In the genomic region with DNA sequence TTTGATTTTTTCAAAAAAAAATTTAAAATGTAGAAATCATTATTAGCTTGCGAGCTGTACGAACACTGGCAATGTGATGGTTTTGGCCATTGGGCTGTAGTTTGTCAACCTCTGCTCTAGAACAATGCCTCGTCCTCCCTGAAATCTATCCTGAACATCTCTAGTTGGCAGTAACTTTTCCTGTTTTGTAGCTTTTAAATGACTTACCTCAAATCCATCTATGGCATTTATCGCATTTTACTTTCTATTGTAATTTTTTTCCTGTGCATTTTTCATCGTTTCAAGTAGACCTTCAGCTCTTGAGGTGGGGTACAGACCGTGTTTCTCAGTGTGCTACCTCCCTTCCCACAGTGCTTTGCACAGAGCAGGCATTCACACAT, we compare ENCODE assay signal across 18 cellular contexts. TPM values are rescaled to one million over a fixed set of nuclear protein-coding genes. Genes with fewer than 3 reads are reported as not detected.
DNase-seq lines count a peak whose midpoint lies in the region; ATAC-seq and TF ChIP-seq lines count a peak whose summit lies in the region.
"Had no signal": no experiment of that assay in that cellular context is flagged by ENCODE, and none has a peak within 500 bp of the region (broad histone marks: within the 10 kb centered on the region; RNA-seq: fewer than 3 reads in every experiment).

No MANE protein-coding gene starts in this region.

- TF ChIP-seq POLR2A in breast epithelium (IDR thresholded peaks at IDR 0.05): no peak

- H3K9me3 Mint-ChIP-seq in MCF 10A (ENCODE audit: unreplicated experiment): no peaks in the 10 kb centered on the region
- no peaks in the 10 kb centered on the region for H3K9me3 Mint-ChIP-seq in T-cell
- H3K9me3 Mint-ChIP-seq in glutamatergic neuron (ENCODE audit: unreplicated experiment): peaks cover 36% of the 10 kb centered on the region
- no peaks in the 10 kb centered on the region for H3K9me3 Mint-ChIP-seq in stimulated activated naive CD8-positive, alpha-beta T cell treated with anti-CD3 and anti-CD28 coated beads, Interleukin-15, amount 100 ng/mL, for 72 hours
- H3K9me3 Mint-ChIP-seq in effector memory CD8-positive, alpha-beta T cell: no peaks in the 10 kb centered on the region

- TF ChIP-seq CTCF in MCF 10A (IDR thresholded peaks at IDR 0.05; ENCODE audit: unreplicated experiment) (no peak), breast epithelium (IDR thresholded peaks at IDR 0.05) (no peak), glutamatergic neuron (IDR thresholded peaks at IDR 0.05; ENCODE audit: partially characterized antibody, unreplicated experiment) (no peak)

- no peaks in the 10 kb centered on the region for H3K36me3 ChIP-seq in breast epithelium

- no peak for DNase-seq in MCF 10A (ENCODE audit: unreplicated experiment)
- DNase-seq in breast epithelium (ENCODE audit: low spot score in 2 of 2): no peak
- no peak for DNase-seq in T-cell
- DNase-seq in glutamatergic neuron: no peak
- no peak for DNase-seq in stimulated activated naive CD8-positive, alpha-beta T cell treated with anti-CD3 and anti-CD28 coated beads, Interleukin-15, amount 100 ng/mL, for 72 hours
- DNase-seq in effector memory CD8-positive, alpha-beta T cell: no peak
- no peak for DNase-seq in activated effector memory CD4-positive, alpha-beta T cell treated with Interleukin-2 at 50 U/mL for 16 hours
- DNase-seq in NCI-H128 (lab: John Stamatoyannopoulos, UW; ENCODE audit: unreplicated experiment): no peak
- DNase-seq: caudate nucleus; HCEC 1CT; KBM-7; mammary epithelial cell; NCI-H146; NCI-H510A treated with DMSO at 0.1 percent for 48 hours; stimulated activated CD4-positive, alpha-beta T cell treated with anti-CD3 and anti-CD28 coated beads, Interleukin-12 subunit alpha, Interleukin-12 subunit beta, amount 100 ng/mL, for 4 hours; SW 1271 had no signal

- H3K4me1 Mint-ChIP-seq in MCF 10A (ENCODE audit: insufficient read depth, unreplicated experiment) (peaks cover 20% of the 10 kb centered on the region), T-cell (peaks cover 33 to 39% (median 38%) of the 10 kb centered on the region in 3 donors), glutamatergic neuron (ENCODE audit: low read depth, unreplicated experiment) (peaks cover 48% of the 10 kb centered on the region)
- H3K4me1 Mint-ChIP-seq in stimulated activated naive CD8-positive, alpha-beta T cell treated with anti-CD3 and anti-CD28 coated beads, Interleukin-15, amount 100 ng/mL, for 72 hours: peaks cover 45% of the 10 kb centered on the region
- peaks cover 28 to 32% of the 10 kb centered on the region in 2 donors for H3K4me1 Mint-ChIP-seq in effector memory CD8-positive, alpha-beta T cell (ENCODE audit: low read depth in 2 of 2)

- H3K4me3 Mint-ChIP-seq in MCF 10A (ENCODE audit: unreplicated experiment) (peak overlapping the region; percentile 28), T-cell (peak overlapping the region in 2 of 3 donors; percentile 32 to 87), glutamatergic neuron (ENCODE audit: unreplicated experiment) (peak overlapping the region; percentile 81)
- H3K4me3 Mint-ChIP-seq in stimulated activated naive CD8-positive, alpha-beta T cell treated with anti-CD3 and anti-CD28 coated beads, Interleukin-15, amount 100 ng/mL, for 72 hours: peak overlapping the region; percentile 24 to 56
- H3K4me3 Mint-ChIP-seq in effector memory CD8-positive, alpha-beta T cell: no peak overlapping the region

- H3K27ac ChIP-seq in breast epithelium: no peak overlapping the region
- H3K27ac ChIP-seq: parathyroid adenoma had no signal

- intact Hi-C loops in MCF 10A (cut with micrococcal nuclease) (no loop called here), breast epithelium (cut with DNase I; ENCODE audit: low total_unique reads) (no loop called here)

- ATAC-seq in T-cell (replicated peaks in 1 of 4): no peak
- ATAC-seq in stimulated activated naive CD8-positive, alpha-beta T cell treated with anti-CD3 and anti-CD28 coated beads, Interleukin-15, amount 100 ng/mL, for 72 hours: no peak
- no peak for ATAC-seq in effector memory CD8-positive, alpha-beta T cell (replicated peaks)

- H3K27ac Mint-ChIP-seq in MCF 10A (ENCODE audit: low read depth, unreplicated experiment) (no peak overlapping the region), T-cell (peak overlapping the region in 1 of 2 donors; percentile 1), glutamatergic neuron (ENCODE audit: unreplicated experiment) (peak overlapping the region; percentile 40)
- no peak overlapping the region for H3K27ac Mint-ChIP-seq in stimulated activated naive CD8-positive, alpha-beta T cell treated with anti-CD3 and anti-CD28 coated beads, Interleukin-15, amount 100 ng/mL, for 72 hours
- H3K27ac Mint-ChIP-seq in effector memory CD8-positive, alpha-beta T cell: peak overlapping the region in 1 of 2 donors; percentile 59

- CTCF ChIA-PET in MCF 10A (lab: Yijun Ruan, JAX) (interaction anchor here (1.0 to 1.9 kb wide), 6 partner anchors 12 to 132 kb away, joined by 3 to 16 read pairs (median 5); no protein-coding TSS in a partner anchor), T-cell (lab: Charles Lee) (no interaction called here)

- no peaks in the 10 kb centered on the region for H3K27me3 Mint-ChIP-seq in MCF 10A (ENCODE audit: insufficient read depth, unreplicated experiment)
- H3K27me3 Mint-ChIP-seq in T-cell: no peaks in the 10 kb centered on the region
- peaks cover 27% of the 10 kb centered on the region for H3K27me3 Mint-ChIP-seq in glutamatergic neuron (ENCODE audit: unreplicated experiment)
- H3K27me3 Mint-ChIP-seq in stimulated activated naive CD8-positive, alpha-beta T cell treated with anti-CD3 and anti-CD28 coated beads, Interleukin-15, amount 100 ng/mL, for 72 hours: no peaks in the 10 kb centered on the region
- H3K27me3 Mint-ChIP-seq in effector memory CD8-positive, alpha-beta T cell: no peaks in the 10 kb centered on the region

- no peak overlapping the region for H3K4me3 ChIP-seq in breast epithelium

- no peaks in the 10 kb centered on the region for H3K9me3 ChIP-seq in breast epithelium

- peaks cover 0 to 1% of the 10 kb centered on the region in 2 donors for H3K4me1 ChIP-seq in breast epithelium

- no peaks in the 10 kb centered on the region for H3K27me3 ChIP-seq in breast epithelium

- H3K36me3 Mint-ChIP-seq in MCF 10A (ENCODE audit: insufficient read depth, unreplicated experiment) (peaks cover 19% of the 10 kb centered on the region), T-cell (peaks cover 4% of the 10 kb centered on the region), glutamatergic neuron (ENCODE audit: unreplicated experiment) (peaks cover 26% of the 10 kb centered on the region)
- peaks cover 6% of the 10 kb centered on the region for H3K36me3 Mint-ChIP-seq in effector memory CD8-positive, alpha-beta T cell (ENCODE audit: insufficient read depth)

- BruUV-seq in MCF 10A (replicated peaks; lab: Mats Ljungman, UMichigan): no TSS peak

- POLR2A ChIA-PET in MCF 10A (lab: Yijun Ruan, JAX): interaction anchor here (1.1 to 6.4 kb wide), 6 partner anchors 14 to 109 kb away, joined by 3 to 133 read pairs (median 6); no protein-coding TSS in a partner anchor
- POLR2A ChIA-PET in T-cell (lab: Charles Lee): interaction anchor here in 1 of 2 donors (1.0 kb wide), 1 partner anchor 9 kb away, joined by 3 read pairs; no protein-coding TSS in a partner anchor

RNA-seq across cellular contexts. Expression of gene A3GALT2, which starts 30.4 kb away (rescaled TPM):
- total RNA-seq in MCF 10A (2022) (0.32 TPM in 1 of 2 replicates, not detected in the other), breast epithelium (not detected), T-cell (under 1 TPM in 1 of 5 donors, not detected in 4; 0.26 TPM), glutamatergic neuron (ENCODE audit: unreplicated experiment) (0.71 TPM)
- total RNA-seq: Daoy, mammary epithelial cell had no signal

Comparison
In these comparisons a context has a peak if more than half of its experiments do, and no peak if none do; other contexts are left out.
1. H3K4me3 Mint-ChIP-seq: peak in MCF 10A (single experiment), T-cell (2 of 3), glutamatergic neuron (single experiment) and stimulated activated naive CD8-positive, alpha-beta T cell treated with anti-CD3 and anti-CD28 coated beads, Interleukin-15, amount 100 ng/mL, for 72 hours (2 of 2); none in effector memory CD8-positive, alpha-beta T cell (0 of 2).